In the genomic region with DNA sequence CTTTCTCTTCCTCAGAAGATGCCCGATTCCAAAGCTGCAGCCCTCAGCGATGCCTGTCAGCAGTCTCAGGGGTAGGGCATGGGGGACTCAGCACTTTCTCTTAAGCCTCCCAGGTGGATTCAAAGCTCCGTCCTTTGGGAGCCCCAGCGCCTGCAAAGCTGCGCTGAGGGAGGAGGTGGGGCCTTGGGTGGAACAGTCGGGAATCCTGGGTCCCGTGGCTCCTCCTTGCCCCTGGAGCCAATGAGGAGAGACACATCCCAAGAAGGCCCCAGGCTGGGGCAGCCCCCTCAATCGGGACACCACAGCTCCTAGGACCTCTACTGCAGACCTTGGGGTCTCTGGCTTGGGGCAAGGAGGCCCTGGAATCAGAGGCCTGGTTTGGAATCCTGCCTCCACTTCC, we compare ENCODE assay signal across 1 cellular context.
TF ChIP-seq lines count a peak whose summit lies in the region.

No MANE protein-coding gene starts in this region.

TF ChIP-seq in H1, 55 proteins besides CTCF, POLR2A, EP300 and RAD21:
- TF ChIP-seq FOSL1 (IDR thresholded peaks at IDR 0.05; ENCODE audit: insufficient read depth, low read depth, low read length) (no peak), PHF8 (conservative IDR thresholded peaks at IDR 0.05; ENCODE audit: low read depth, low read length) (no peak), SUZ12 (IDR thresholded peaks at IDR 0.05; ENCODE audit: low read length) (0 out of 2 replicates have a peak, but pooled peaks have one; percentile 10), NRF1 (IDR thresholded peaks at IDR 0.05; ENCODE audit: low read depth, low read length) (no peak)
